16 cellular contexts compared by ENCODE assay signal in genomic region chr3:24263069-24263668, GRCh38.
"Had no signal": no experiment of that assay in that cellular context is flagged by ENCODE, and none has a peak within 500 bp of the region (broad histone marks: within the 10 kb centered on the region; RNA-seq: fewer than 3 reads in every experiment).

No MANE protein-coding gene starts in this region.

- H3K4me3 ChIP-seq: lower lobe of right lung, ovary, testis had no signal

- H3K9me3 ChIP-seq: lower lobe of right lung, ovary, testis had no signal

- H3K27me3 ChIP-seq: brain microvascular endothelial cell, ovary, testis had no signal

- H3K4me3 Mint-ChIP-seq: activated naive CD4-positive, alpha-beta T cell treated with anti-CD3 and anti-CD28 coated beads, Interleukin-2, amount 50 U/mL, for 24 hours; endodermal cell; mesothelial cell of epicardium; neural crest cell; stimulated activated naive CD8-positive, alpha-beta T cell treated with anti-CD3 and anti-CD28 coated beads, Interleukin-15, amount 100 ng/mL, for 72 hours had no signal

- H3K36me3 ChIP-seq: brain microvascular endothelial cell, lower lobe of right lung, ovary had no signal

- H3K36me3 Mint-ChIP-seq: activated naive CD4-positive, alpha-beta T cell treated with anti-CD3 and anti-CD28 coated beads, Interleukin-2, amount 50 U/mL, for 24 hours; mesothelial cell of epicardium had no signal

- H3K4me1 ChIP-seq: lower lobe of right lung, testis had no signal

- DNase-seq: amygdala; brain microvascular endothelial cell; cerebellar nuclear complex; endodermal cell; erythroblast; hippocampal formation; kidney glomerular epithelial cell; lower lobe of right lung; ovary; stimulated activated CD4-positive, alpha-beta T cell treated with anti-CD3 and anti-CD28 coated beads, Interleukin-4, amount 100 ng/mL, for 4 hours; stimulated activated naive CD8-positive, alpha-beta T cell treated with anti-CD3 and anti-CD28 coated beads, Interleukin-15, amount 100 ng/mL, for 72 hours; testis had no signal

- ATAC-seq: activated CD4-positive, CD25-positive, alpha-beta regulatory T cell treated with anti-CD3 and anti-CD28 coated beads, Interleukin-2, amount 50 U/mL, for 24 hours; lower lobe of right lung; stimulated activated naive CD8-positive, alpha-beta T cell treated with anti-CD3 and anti-CD28 coated beads, Interleukin-15, amount 100 ng/mL, for 72 hours had no signal

- H3K27ac Mint-ChIP-seq: activated naive CD4-positive, alpha-beta T cell treated with anti-CD3 and anti-CD28 coated beads, Interleukin-2, amount 50 U/mL, for 24 hours; endodermal cell; mesothelial cell of epicardium; stimulated activated naive CD8-positive, alpha-beta T cell treated with anti-CD3 and anti-CD28 coated beads, Interleukin-15, amount 100 ng/mL, for 72 hours had no signal

- H3K9me3 Mint-ChIP-seq: activated naive CD4-positive, alpha-beta T cell treated with anti-CD3 and anti-CD28 coated beads, Interleukin-2, amount 50 U/mL, for 24 hours; endodermal cell; stimulated activated naive CD8-positive, alpha-beta T cell treated with anti-CD3 and anti-CD28 coated beads, Interleukin-15, amount 100 ng/mL, for 72 hours had no signal

- H3K27ac ChIP-seq: brain microvascular endothelial cell, lower lobe of right lung, ovary, testis had no signal

- H3K4me1 Mint-ChIP-seq: activated naive CD4-positive, alpha-beta T cell treated with anti-CD3 and anti-CD28 coated beads, Interleukin-2, amount 50 U/mL, for 24 hours; endodermal cell; mesothelial cell of epicardium; neural crest cell; stimulated activated naive CD8-positive, alpha-beta T cell treated with anti-CD3 and anti-CD28 coated beads, Interleukin-15, amount 100 ng/mL, for 72 hours had no signal
